ENCODE assay signal across 1 cellular context in the genomic region with DNA sequence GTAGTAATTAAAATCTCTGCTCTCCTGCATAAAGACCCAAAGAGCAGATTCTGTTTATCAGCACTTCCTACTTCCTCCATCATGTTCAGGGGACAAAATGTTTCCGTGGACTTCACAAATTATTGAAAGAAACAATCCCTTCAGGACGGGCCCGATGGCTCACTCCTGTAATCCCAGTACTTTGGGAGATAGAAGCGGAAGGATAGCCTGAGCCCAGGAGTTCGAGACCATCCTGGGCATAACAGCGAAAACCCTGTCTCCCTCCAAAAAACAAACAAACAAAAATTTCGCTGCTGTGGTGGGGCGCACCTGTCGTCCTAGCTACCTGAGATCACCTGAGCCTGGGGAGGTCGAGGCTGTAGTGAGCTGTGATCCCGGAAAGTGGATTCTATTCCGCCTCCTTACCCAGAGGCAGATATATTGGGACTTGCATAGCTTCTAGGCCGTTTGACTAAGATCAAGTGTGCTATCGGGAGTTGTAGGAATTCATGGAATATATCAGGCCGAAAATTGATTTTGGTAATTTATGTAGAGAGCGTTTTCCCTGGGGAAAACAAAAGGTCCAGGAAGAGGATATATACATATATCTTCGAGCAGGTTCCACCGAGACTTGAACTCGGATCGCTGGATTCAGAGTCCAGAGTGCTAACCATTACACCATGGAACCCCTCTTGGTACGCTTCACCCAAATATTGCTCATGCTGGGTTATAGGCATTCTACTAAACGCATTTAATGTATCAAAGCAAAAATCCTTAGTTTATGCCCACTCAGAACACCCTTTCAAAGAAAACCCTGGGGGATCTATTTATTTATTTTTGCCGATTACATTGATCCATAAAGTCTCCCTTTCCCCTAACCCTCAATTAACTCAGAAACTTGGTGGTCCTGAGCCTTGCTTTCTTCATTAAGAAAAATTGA.
TF ChIP-seq lines count a peak whose summit lies in the region.

No MANE protein-coding gene starts in this region.

TF ChIP-seq in K562, 482 proteins besides CTCF, POLR2A, EP300 and RAD21 (continued from another document and continues in another):
- TF ChIP-seq, protein P1, sequence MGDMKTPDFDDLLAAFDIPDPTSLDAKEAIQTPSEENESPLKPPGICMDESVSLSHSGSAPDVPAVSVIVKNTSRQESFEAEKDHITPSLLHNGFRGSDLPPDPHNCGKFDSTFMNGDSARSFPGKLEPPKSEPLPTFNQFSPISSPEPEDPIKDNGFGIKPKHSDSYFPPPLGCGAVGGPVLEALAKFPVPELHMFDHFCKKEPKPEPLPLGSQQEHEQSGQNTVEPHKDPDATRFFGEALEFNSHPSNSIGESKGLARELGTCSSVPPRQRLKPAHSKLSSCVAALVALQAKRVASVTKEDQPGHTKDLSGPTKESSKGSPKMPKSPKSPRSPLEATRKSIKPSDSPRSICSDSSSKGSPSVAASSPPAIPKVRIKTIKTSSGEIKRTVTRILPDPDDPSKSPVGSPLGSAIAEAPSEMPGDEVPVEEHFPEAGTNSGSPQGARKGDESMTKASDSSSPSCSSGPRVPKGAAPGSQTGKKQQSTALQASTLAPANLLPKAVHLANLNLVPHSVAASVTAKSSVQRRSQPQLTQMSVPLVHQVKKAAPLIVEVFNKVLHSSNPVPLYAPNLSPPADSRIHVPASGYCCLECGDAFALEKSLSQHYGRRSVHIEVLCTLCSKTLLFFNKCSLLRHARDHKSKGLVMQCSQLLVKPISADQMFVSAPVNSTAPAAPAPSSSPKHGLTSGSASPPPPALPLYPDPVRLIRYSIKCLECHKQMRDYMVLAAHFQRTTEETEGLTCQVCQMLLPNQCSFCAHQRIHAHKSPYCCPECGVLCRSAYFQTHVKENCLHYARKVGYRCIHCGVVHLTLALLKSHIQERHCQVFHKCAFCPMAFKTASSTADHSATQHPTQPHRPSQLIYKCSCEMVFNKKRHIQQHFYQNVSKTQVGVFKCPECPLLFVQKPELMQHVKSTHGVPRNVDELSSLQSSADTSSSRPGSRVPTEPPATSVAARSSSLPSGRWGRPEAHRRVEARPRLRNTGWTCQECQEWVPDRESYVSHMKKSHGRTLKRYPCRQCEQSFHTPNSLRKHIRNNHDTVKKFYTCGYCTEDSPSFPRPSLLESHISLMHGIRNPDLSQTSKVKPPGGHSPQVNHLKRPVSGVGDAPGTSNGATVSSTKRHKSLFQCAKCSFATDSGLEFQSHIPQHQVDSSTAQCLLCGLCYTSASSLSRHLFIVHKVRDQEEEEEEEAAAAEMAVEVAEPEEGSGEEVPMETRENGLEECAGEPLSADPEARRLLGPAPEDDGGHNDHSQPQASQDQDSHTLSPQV (IDR thresholded peaks at IDR 0.05): peak; percentile 86
- TF ChIP-seq GABPB1 (CRISPR knock-in tag; IDR thresholded peaks at IDR 0.05): no peak
- TF ChIP-seq HDAC3 (IDR thresholded peaks at IDR 0.05; ENCODE audit: borderline replicate concordance, partially characterized antibody): no peak
- no peak for TF ChIP-seq STAG1 (CRISPR knock-in tag; IDR thresholded peaks at IDR 0.05; ENCODE audit: borderline replicate concordance)
- TF ChIP-seq, protein P2, sequence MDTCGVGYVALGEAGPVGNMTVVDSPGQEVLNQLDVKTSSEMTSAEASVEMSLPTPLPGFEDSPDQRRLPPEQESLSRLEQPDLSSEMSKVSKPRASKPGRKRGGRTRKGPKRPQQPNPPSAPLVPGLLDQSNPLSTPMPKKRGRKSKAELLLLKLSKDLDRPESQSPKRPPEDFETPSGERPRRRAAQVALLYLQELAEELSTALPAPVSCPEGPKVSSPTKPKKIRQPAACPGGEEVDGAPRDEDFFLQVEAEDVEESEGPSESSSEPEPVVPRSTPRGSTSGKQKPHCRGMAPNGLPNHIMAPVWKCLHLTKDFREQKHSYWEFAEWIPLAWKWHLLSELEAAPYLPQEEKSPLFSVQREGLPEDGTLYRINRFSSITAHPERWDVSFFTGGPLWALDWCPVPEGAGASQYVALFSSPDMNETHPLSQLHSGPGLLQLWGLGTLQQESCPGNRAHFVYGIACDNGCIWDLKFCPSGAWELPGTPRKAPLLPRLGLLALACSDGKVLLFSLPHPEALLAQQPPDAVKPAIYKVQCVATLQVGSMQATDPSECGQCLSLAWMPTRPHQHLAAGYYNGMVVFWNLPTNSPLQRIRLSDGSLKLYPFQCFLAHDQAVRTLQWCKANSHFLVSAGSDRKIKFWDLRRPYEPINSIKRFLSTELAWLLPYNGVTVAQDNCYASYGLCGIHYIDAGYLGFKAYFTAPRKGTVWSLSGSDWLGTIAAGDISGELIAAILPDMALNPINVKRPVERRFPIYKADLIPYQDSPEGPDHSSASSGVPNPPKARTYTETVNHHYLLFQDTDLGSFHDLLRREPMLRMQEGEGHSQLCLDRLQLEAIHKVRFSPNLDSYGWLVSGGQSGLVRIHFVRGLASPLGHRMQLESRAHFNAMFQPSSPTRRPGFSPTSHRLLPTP (IDR thresholded peaks at IDR 0.05; ENCODE audit: borderline replicate concordance, extremely low read depth, insufficient read length): peak; percentile 90
- TF ChIP-seq, protein P3, sequence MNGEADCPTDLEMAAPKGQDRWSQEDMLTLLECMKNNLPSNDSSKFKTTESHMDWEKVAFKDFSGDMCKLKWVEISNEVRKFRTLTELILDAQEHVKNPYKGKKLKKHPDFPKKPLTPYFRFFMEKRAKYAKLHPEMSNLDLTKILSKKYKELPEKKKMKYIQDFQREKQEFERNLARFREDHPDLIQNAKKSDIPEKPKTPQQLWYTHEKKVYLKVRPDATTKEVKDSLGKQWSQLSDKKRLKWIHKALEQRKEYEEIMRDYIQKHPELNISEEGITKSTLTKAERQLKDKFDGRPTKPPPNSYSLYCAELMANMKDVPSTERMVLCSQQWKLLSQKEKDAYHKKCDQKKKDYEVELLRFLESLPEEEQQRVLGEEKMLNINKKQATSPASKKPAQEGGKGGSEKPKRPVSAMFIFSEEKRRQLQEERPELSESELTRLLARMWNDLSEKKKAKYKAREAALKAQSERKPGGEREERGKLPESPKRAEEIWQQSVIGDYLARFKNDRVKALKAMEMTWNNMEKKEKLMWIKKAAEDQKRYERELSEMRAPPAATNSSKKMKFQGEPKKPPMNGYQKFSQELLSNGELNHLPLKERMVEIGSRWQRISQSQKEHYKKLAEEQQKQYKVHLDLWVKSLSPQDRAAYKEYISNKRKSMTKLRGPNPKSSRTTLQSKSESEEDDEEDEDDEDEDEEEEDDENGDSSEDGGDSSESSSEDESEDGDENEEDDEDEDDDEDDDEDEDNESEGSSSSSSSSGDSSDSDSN (IDR thresholded peaks at IDR 0.05; ENCODE audit: borderline replicate concordance in 1 of 2, low read depth in 2 of 2, low read length in 2 of 2): peak in 1 of 2 experiments; percentile 26; a peak in 1 of 4 replicates
- TF ChIP-seq BRD4 (IDR thresholded peaks at IDR 0.05): peak; percentile 93; the same call in 1 of the 2 replicates
- TF ChIP-seq, protein P4, sequence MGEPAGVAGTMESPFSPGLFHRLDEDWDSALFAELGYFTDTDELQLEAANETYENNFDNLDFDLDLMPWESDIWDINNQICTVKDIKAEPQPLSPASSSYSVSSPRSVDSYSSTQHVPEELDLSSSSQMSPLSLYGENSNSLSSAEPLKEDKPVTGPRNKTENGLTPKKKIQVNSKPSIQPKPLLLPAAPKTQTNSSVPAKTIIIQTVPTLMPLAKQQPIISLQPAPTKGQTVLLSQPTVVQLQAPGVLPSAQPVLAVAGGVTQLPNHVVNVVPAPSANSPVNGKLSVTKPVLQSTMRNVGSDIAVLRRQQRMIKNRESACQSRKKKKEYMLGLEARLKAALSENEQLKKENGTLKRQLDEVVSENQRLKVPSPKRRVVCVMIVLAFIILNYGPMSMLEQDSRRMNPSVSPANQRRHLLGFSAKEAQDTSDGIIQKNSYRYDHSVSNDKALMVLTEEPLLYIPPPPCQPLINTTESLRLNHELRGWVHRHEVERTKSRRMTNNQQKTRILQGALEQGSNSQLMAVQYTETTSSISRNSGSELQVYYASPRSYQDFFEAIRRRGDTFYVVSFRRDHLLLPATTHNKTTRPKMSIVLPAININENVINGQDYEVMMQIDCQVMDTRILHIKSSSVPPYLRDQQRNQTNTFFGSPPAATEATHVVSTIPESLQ (CRISPR knock-in tag; IDR thresholded peaks at IDR 0.05): 0 out of 2 replicates have a peak, but pooled peaks have one; percentile 67
- TF ChIP-seq, protein P5, sequence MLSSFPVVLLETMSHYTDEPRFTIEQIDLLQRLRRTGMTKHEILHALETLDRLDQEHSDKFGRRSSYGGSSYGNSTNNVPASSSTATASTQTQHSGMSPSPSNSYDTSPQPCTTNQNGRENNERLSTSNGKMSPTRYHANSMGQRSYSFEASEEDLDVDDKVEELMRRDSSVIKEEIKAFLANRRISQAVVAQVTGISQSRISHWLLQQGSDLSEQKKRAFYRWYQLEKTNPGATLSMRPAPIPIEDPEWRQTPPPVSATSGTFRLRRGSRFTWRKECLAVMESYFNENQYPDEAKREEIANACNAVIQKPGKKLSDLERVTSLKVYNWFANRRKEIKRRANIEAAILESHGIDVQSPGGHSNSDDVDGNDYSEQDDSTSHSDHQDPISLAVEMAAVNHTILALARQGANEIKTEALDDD (IDR thresholded peaks at IDR 0.05): peak; percentile 69
- TF ChIP-seq SMARCA5 (IDR thresholded peaks at IDR 0.05): no peak; the same call in 1 of the 2 replicates
- peak; percentile 83 for TF ChIP-seq CHD4 (IDR thresholded peaks at IDR 0.05; ENCODE audit: insufficient read depth, insufficient replicate concordance, low read depth, low read length, poor library complexity, severe bottlenecking)
- TF ChIP-seq, protein P6, sequence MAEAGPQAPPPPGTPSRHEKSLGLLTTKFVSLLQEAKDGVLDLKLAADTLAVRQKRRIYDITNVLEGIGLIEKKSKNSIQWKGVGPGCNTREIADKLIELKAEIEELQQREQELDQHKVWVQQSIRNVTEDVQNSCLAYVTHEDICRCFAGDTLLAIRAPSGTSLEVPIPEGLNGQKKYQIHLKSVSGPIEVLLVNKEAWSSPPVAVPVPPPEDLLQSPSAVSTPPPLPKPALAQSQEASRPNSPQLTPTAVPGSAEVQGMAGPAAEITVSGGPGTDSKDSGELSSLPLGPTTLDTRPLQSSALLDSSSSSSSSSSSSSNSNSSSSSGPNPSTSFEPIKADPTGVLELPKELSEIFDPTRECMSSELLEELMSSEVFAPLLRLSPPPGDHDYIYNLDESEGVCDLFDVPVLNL (CRISPR knock-in tag; IDR thresholded peaks at IDR 0.05; ENCODE audit: low read depth): 0 out of 2 replicates have a peak, but pooled peaks have one; percentile 18
- peak; percentile 33; the same call in 1 of the 2 replicates for TF ChIP-seq TARDBP (IDR thresholded peaks at IDR 0.05)
- TF ChIP-seq SAFB2 (IDR thresholded peaks at IDR 0.05; ENCODE audit: borderline replicate concordance, low read depth, low read length, severe bottlenecking): no peak
- TF ChIP-seq, protein P7, sequence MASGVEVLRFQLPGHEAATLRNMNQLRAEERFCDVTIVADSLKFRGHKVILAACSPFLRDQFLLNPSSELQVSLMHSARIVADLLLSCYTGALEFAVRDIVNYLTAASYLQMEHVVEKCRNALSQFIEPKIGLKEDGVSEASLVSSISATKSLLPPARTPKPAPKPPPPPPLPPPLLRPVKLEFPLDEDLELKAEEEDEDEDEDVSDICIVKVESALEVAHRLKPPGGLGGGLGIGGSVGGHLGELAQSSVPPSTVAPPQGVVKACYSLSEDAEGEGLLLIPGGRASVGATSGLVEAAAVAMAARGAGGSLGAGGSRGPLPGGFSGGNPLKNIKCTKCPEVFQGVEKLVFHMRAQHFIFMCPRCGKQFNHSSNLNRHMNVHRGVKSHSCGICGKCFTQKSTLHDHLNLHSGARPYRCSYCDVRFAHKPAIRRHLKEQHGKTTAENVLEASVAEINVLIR (CRISPR knock-in tag; IDR thresholded peaks at IDR 0.05): no peak
- TF ChIP-seq, protein P8, sequence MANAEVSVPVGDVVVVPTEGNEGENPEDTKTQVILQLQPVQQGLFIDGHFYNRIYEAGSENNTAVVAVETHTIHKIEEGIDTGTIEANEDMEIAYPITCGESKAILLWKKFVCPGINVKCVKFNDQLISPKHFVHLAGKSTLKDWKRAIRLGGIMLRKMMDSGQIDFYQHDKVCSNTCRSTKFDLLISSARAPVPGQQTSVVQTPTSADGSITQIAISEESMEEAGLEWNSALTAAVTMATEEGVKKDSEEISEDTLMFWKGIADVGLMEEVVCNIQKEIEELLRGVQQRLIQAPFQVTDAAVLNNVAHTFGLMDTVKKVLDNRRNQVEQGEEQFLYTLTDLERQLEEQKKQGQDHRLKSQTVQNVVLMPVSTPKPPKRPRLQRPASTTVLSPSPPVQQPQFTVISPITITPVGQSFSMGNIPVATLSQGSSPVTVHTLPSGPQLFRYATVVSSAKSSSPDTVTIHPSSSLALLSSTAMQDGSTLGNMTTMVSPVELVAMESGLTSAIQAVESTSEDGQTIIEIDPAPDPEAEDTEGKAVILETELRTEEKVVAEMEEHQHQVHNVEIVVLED (CRISPR knock-in tag; IDR thresholded peaks at IDR 0.05): no peak
- peak; percentile 70 for TF ChIP-seq BRF1 (IDR thresholded peaks at IDR 0.05; ENCODE audit: borderline replicate concordance, extremely low read depth, insufficient read length)
- TF ChIP-seq NONO (IDR thresholded peaks at IDR 0.05; ENCODE audit: low read depth in 2 of 2, low read length in 1 of 2): peak in 1 of 2 experiments; percentile 49; a peak in 1 of 4 replicates
- TF ChIP-seq ELF1 (tag; IDR thresholded peaks at IDR 0.05): peak; percentile 24; the same call in 1 of the 2 replicates
- no peak for TF ChIP-seq FOXP1 (CRISPR knock-in tag; IDR thresholded peaks at IDR 0.05)
- TF ChIP-seq ZBTB7A (IDR thresholded peaks at IDR 0.05; ENCODE audit: borderline replicate concordance, control insufficient read depth, low read depth, low read length): no peak
- TF ChIP-seq ATF7 (IDR thresholded peaks at IDR 0.05): peak; percentile 57; the same call in 1 of the 2 replicates
- TF ChIP-seq ARNT (IDR thresholded peaks at IDR 0.05): peak; percentile 75 to 92; a peak in 2 of 4 replicates
- TF ChIP-seq NFRKB (IDR thresholded peaks at IDR 0.05; ENCODE audit: low read depth): peak; percentile 12; the same call in 1 of the 2 replicates
- 0 out of 2 replicates have a peak, but pooled peaks have one; percentile 7 for TF ChIP-seq KLF16 (IDR thresholded peaks at IDR 0.05)
- TF ChIP-seq, protein P9, sequence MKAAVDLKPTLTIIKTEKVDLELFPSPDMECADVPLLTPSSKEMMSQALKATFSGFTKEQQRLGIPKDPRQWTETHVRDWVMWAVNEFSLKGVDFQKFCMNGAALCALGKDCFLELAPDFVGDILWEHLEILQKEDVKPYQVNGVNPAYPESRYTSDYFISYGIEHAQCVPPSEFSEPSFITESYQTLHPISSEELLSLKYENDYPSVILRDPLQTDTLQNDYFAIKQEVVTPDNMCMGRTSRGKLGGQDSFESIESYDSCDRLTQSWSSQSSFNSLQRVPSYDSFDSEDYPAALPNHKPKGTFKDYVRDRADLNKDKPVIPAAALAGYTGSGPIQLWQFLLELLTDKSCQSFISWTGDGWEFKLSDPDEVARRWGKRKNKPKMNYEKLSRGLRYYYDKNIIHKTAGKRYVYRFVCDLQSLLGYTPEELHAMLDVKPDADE (conservative IDR thresholded peaks at IDR 0.05; ENCODE audit: control insufficient read depth, low read depth, low read length): peak; percentile 90
